ENCODE assay signal across 8 cellular contexts in genomic region chr4:76434901-76435688, GRCh38. TPM values are rescaled to one million over a fixed set of nuclear protein-coding genes. Genes with fewer than 3 reads are reported as not detected.
DNase-seq lines count a peak whose midpoint lies in the region; ATAC-seq, FAIRE-seq and TF ChIP-seq lines count a peak whose summit lies in the region.

Gene SHROOM3, plus strand, starts transcription at chr4:76435229. Its CDS starts 824 bp downstream, at chr4:76436053.

- H3F3A ChIP-seq in GM23338 (replicated peaks; ENCODE audit: low read depth) = no peaks in the 10 kb centered on the region

- H3K4me3 Mint-ChIP-seq in GM23338 (peak within 1 kb of the TSS; percentile 77), astrocyte (ENCODE audit: unreplicated experiment) (peak within 1 kb of the TSS; percentile 88)

- ATAC-seq in GM23338 (peak; percentile 85), sciatic nerve (peak; percentile 74), GM21717 (IDR thresholded peaks at IDR 0.05; ENCODE audit: unreplicated experiment) (no peak)

- H3K4me3 ChIP-seq in GM23338 (peak within 1 kb of the TSS; percentile 43), astrocyte (ENCODE audit: insufficient read depth, low read depth, low read length) (peak within 1 kb of the TSS; percentile 58), iPS DF 6.9 (ENCODE audit: low read length) (peak within 1 kb of the TSS; percentile 10; the same call in 1 of the 2 replicates), Karpas-422 (ENCODE audit: low read length) (no peak within 1 kb of the TSS)

- H3K36me3 ChIP-seq in GM23338 (ENCODE audit: insufficient read depth) = no peaks in the 10 kb centered on the region
- no peaks in the 10 kb centered on the region for H3K36me3 ChIP-seq in astrocyte (ENCODE audit: insufficient read depth, low read length)
- no peaks in the 10 kb centered on the region for H3K36me3 ChIP-seq in iPS DF 6.9 (ENCODE audit: control insufficient read depth, insufficient read depth, low read length)
- no peaks in the 10 kb centered on the region for H3K36me3 ChIP-seq in Karpas-422 (ENCODE audit: insufficient read depth, low read length)

- H3K9me2 ChIP-seq in GM23338 (ENCODE audit: insufficient read depth) = no peaks in the 10 kb centered on the region
- H3K9me2 ChIP-seq in Karpas-422 (replicated peaks; ENCODE audit: insufficient read depth, low read length) = no peaks in the 10 kb centered on the region

- H3K79me2 ChIP-seq in GM23338 (replicated peaks; ENCODE audit: insufficient read depth) (no peaks in the 10 kb centered on the region), astrocyte (ENCODE audit: insufficient read depth, low read length) (peaks cover 32% of the 10 kb centered on the region), Karpas-422 (ENCODE audit: low read length) (no peaks in the 10 kb centered on the region)

- H3K9me3 ChIP-seq in astrocyte (ENCODE audit: insufficient read depth, low read depth, low read length) (no peaks in the 10 kb centered on the region), iPS DF 6.9 (ENCODE audit: control insufficient read depth, insufficient read depth, low read length) (no peaks in the 10 kb centered on the region), Karpas-422 (ENCODE audit: low read length) (no peaks in the 10 kb centered on the region)

- peaks cover 2% of the 10 kb centered on the region for H3K27me3 Mint-ChIP-seq in GM23338 (ENCODE audit: insufficient read depth, low read depth, poor library complexity)
- no peaks in the 10 kb centered on the region for H3K27me3 Mint-ChIP-seq in astrocyte (ENCODE audit: low read depth, unreplicated experiment)

- H3K9ac ChIP-seq in astrocyte (ENCODE audit: low read length) = peak within 1 kb of the TSS; percentile 76
- no peak within 1 kb of the TSS for H3K9ac ChIP-seq in Karpas-422 (ENCODE audit: low read length)

- H3K27ac ChIP-seq in GM23338 (ENCODE audit: low read depth) = peak within 1 kb of the TSS; percentile 65
- H3K27ac ChIP-seq in astrocyte (ENCODE audit: low read depth, low read length) = peak within 1 kb of the TSS; percentile 46
- no peak within 1 kb of the TSS for H3K27ac ChIP-seq in iPS DF 6.9 (ENCODE audit: low read length)
- H3K27ac ChIP-seq in Karpas-422 (ENCODE audit: low read length) = no peak within 1 kb of the TSS

- H2AFZ ChIP-seq in GM23338 = no peak within 1 kb of the TSS
- H2AFZ ChIP-seq in astrocyte (ENCODE audit: low read depth, low read length) = peak within 1 kb of the TSS; percentile 73
- no peak within 1 kb of the TSS for H2AFZ ChIP-seq in Karpas-422 (ENCODE audit: low read length)

- H3K4me1 ChIP-seq in GM23338 (ENCODE audit: insufficient read depth) (peaks cover 24% of the 10 kb centered on the region), astrocyte (ENCODE audit: insufficient read depth, low read length) (peaks cover 4% of the 10 kb centered on the region), iPS DF 6.9 (ENCODE audit: control insufficient read depth, insufficient read depth, low read length) (peaks cover 3% of the 10 kb centered on the region; the same call in 1 of the 2 replicates), Karpas-422 (ENCODE audit: low read length) (no peaks in the 10 kb centered on the region)

- H3K36me3 Mint-ChIP-seq in GM23338 (ENCODE audit: low read depth) = peaks cover 3% of the 10 kb centered on the region; the same call in 1 of the 3 replicates
- peaks cover 11% of the 10 kb centered on the region for H3K36me3 Mint-ChIP-seq in astrocyte (ENCODE audit: low read depth, unreplicated experiment)

- H3K4me2 ChIP-seq in GM23338 (peak within 1 kb of the TSS; percentile 69), astrocyte (ENCODE audit: low read length) (peak within 1 kb of the TSS; percentile 84), Karpas-422 (ENCODE audit: low read depth, low read length, poor library complexity, severe bottlenecking) (no peak within 1 kb of the TSS)

- WGBS in iPS DF 6.9 (ENCODE audit: insufficient coverage, insufficient read length) = no CpG with 5 or more reads among the region's 10 CpGs

- H3K27me3 ChIP-seq in GM23338 (ENCODE audit: insufficient read depth) (no peaks in the 10 kb centered on the region), astrocyte (ENCODE audit: insufficient read depth, low read length) (no peaks in the 10 kb centered on the region), iPS DF 6.9 (ENCODE audit: control insufficient read depth, insufficient read depth, low read length) (no peaks in the 10 kb centered on the region), Karpas-422 (ENCODE audit: low read length) (no peaks in the 10 kb centered on the region)

- H3K4me1 Mint-ChIP-seq in GM23338 = peaks cover 42% of the 10 kb centered on the region
- peaks cover 22% of the 10 kb centered on the region for H3K4me1 Mint-ChIP-seq in astrocyte (ENCODE audit: low read depth, unreplicated experiment)

- intact Hi-C loops in sciatic nerve (cut with DNase I) = loop anchor here (5.0 kb wide), 1 partner anchor 67 kb away; no protein-coding TSS in a partner anchor

- peak within 1 kb of the TSS; percentile 93 for H3K27ac Mint-ChIP-seq in GM23338
- peak within 1 kb of the TSS; percentile 92 for H3K27ac Mint-ChIP-seq in astrocyte (ENCODE audit: unreplicated experiment)

- DNase-seq in GM23338 (ENCODE audit: low spot score) (peak; percentile 72), astrocyte (ENCODE audit: low read depth) (peak; percentile 36), iPS DF 6.9 (ENCODE audit: low read depth, low spot score) (no peak), sciatic nerve (ENCODE audit: low spot score) (no peak), D721Med (ENCODE audit: insufficient read length, low spot score) (no peak), Karpas-422 (no peak), GM10266 (ENCODE audit: extremely low spot score) (no peak)

- no peaks in the 10 kb centered on the region for H4K20me1 ChIP-seq in GM23338 (replicated peaks; ENCODE audit: insufficient read depth)
- H4K20me1 ChIP-seq in astrocyte (ENCODE audit: insufficient read depth, low read length) = no peaks in the 10 kb centered on the region
- no peaks in the 10 kb centered on the region for H4K20me1 ChIP-seq in Karpas-422 (ENCODE audit: insufficient read depth, low read depth, low read length)

- TF ChIP-seq CTCF in GM23338 (conservative IDR thresholded peaks at IDR 0.05; ENCODE audit: low read depth in 2 of 2) (no peak), astrocyte (IDR thresholded peaks at IDR 0.05; ENCODE audit: insufficient read depth, low read depth, low read length) (no peak), D721Med (IDR thresholded peaks at IDR 0.05; ENCODE audit: insufficient read depth, missing control alignments) (no peak), GM10266 (IDR thresholded peaks at IDR 0.05; ENCODE audit: control insufficient read depth, insufficient read depth, low read depth, missing control alignments) (no peak)

- FAIRE-seq in astrocyte (lab: Jason Lieb, UNC) (no peak), D721Med (lab: Jason Lieb, UNC) (no peak)

- H3K9me3 Mint-ChIP-seq in GM23338 (no peaks in the 10 kb centered on the region), astrocyte (ENCODE audit: unreplicated experiment) (no peaks in the 10 kb centered on the region)

TF ChIP-seq in GM23338, 12 proteins besides CTCF, POLR2A, EP300 and RAD21 (continues in another document):
- TF ChIP-seq ZNF114 (CRISPR knock-in tag; IDR thresholded peaks at IDR 0.05) (no peak), REST (IDR thresholded peaks at IDR 0.05; ENCODE audit: unreplicated experiment) (no peak), EZH2 (IDR thresholded peaks at IDR 0.05; ENCODE audit: low read depth, unreplicated experiment) (no peak), ZNF331 (CRISPR knock-in tag; IDR thresholded peaks at IDR 0.05; ENCODE audit: low read depth) (no peak), STAT1 (IDR thresholded peaks at IDR 0.05; ENCODE audit: unreplicated experiment) (no peak), CREB1 (CRISPR knock-in tag; IDR thresholded peaks at IDR 0.05; ENCODE audit: low read depth) (no peak), NANOG (IDR thresholded peaks at IDR 0.05; ENCODE audit: borderline replicate concordance) (no peak), POLR2AphosphoS5 (IDR thresholded peaks at IDR 0.05; ENCODE audit: low read depth) (no peak), JUNB (IDR thresholded peaks at IDR 0.05; ENCODE audit: unreplicated experiment) (no peak), EZH2phosphoT487 (IDR thresholded peaks at IDR 0.05; ENCODE audit: unreplicated experiment) (no peak)

RNA-seq across cellular contexts. Expression of gene SHROOM3, which starts in this region (rescaled TPM):
- 59.7 and 73.5 TPM in 2 replicates for total RNA-seq in GM23338 (2014; rRNA removed; shearing (Covaris generic))
- 10.8 and 11.3 TPM in 2 replicates for polyA plus RNA-seq in GM23338 (2016; fragmentation: Nextera tagmentation; extraction: Ambion mirVana)
- total RNA-seq in astrocyte (50.9 and 64.6 TPM in 2 replicates), sciatic nerve (46.2 TPM)
- 0.32 and 0.78 TPM in 2 replicates for total RNA-seq in Karpas-422 (2014; rRNA removed; shearing (Covaris generic); ENCODE audit: low replicate concordance)

Comparison
In these comparisons a context has a peak if more than half of its experiments do, and no peak if none do; other contexts are left out.
1. RNA of gene SHROOM3 (total RNA-seq): 59.7 to 73.5 TPM in GM23338, 50.9 to 64.6 TPM in astrocyte and 46.2 TPM in sciatic nerve (single experiment); 0.32 to 0.78 TPM in Karpas-422; every median in the first group is over 10 times any median in the second.
2. DNase-seq: peak in GM23338 (single experiment) and astrocyte (single experiment); none in iPS DF 6.9 (single experiment), sciatic nerve (single experiment), D721Med (single experiment), Karpas-422 (single experiment) and GM10266 (single experiment).
3. H3K27ac ChIP-seq: peak in GM23338 (single experiment) and astrocyte (single experiment); none in iPS DF 6.9 (single experiment) and Karpas-422 (single experiment).